1 cellular context compared by ENCODE assay signal in the genomic region with DNA sequence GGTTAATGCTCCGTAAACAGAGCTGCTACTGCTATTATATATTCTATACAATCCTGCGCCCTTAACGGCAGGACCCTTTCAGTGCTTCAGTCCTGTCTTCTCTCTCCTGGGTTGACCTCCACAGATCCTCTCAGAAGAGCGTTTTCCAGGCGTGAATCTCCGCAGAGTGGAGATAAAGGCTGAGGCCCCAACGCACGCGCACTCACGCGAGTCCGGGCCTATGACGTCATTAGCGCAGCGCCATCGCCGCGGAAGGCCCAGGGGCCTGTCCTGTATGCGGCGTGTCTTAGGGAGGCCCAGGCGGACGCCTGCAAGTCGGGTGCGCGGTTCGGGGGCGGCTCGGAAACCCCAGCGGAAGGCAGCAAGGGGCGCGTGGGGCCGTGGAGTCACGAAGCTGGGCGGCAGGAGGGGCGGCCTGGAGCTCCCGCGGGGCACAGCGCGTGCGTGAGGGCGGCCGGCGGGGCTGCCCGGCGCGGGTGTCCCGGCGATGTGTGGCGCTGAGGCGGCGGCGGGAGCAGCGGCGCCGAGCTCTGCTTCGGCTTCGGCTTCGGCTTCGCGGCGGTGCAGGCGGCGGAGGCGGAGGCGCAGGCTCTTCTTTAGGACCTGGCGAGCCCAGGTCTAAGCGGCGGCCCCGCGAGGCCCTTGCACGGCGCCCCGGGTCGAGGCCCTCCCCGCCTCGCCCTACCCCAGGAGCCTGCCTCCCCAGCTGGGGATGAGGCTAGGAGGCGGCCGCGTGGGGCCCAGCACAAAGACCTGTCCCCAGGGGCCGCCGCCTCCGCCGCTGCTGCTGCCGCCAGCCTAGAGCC.
TF ChIP-seq lines count a peak whose summit lies in the region.

A gene with protein sequence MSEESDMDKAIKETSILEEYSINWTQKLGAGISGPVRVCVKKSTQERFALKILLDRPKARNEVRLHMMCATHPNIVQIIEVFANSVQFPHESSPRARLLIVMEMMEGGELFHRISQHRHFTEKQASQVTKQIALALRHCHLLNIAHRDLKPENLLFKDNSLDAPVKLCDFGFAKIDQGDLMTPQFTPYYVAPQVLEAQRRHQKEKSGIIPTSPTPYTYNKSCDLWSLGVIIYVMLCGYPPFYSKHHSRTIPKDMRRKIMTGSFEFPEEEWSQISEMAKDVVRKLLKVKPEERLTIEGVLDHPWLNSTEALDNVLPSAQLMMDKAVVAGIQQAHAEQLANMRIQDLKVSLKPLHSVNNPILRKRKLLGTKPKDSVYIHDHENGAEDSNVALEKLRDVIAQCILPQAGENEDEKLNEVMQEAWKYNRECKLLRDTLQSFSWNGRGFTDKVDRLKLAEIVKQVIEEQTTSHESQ (plus strand): TSS at position 479 of the 806 bp plus-strand sequence. CDS start 506 bp downstream, outside the sequence.

TF ChIP-seq in WTC11, 78 proteins besides CTCF, POLR2A, EP300 and RAD21 (continued from another document and continues in another):
- TF ChIP-seq, protein P1, sequence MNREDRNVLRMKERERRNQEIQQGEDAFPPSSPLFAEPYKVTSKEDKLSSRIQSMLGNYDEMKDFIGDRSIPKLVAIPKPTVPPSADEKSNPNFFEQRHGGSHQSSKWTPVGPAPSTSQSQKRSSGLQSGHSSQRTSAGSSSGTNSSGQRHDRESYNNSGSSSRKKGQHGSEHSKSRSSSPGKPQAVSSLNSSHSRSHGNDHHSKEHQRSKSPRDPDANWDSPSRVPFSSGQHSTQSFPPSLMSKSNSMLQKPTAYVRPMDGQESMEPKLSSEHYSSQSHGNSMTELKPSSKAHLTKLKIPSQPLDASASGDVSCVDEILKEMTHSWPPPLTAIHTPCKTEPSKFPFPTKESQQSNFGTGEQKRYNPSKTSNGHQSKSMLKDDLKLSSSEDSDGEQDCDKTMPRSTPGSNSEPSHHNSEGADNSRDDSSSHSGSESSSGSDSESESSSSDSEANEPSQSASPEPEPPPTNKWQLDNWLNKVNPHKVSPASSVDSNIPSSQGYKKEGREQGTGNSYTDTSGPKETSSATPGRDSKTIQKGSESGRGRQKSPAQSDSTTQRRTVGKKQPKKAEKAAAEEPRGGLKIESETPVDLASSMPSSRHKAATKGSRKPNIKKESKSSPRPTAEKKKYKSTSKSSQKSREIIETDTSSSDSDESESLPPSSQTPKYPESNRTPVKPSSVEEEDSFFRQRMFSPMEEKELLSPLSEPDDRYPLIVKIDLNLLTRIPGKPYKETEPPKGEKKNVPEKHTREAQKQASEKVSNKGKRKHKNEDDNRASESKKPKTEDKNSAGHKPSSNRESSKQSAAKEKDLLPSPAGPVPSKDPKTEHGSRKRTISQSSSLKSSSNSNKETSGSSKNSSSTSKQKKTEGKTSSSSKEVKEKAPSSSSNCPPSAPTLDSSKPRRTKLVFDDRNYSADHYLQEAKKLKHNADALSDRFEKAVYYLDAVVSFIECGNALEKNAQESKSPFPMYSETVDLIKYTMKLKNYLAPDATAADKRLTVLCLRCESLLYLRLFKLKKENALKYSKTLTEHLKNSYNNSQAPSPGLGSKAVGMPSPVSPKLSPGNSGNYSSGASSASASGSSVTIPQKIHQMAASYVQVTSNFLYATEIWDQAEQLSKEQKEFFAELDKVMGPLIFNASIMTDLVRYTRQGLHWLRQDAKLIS (CRISPR knock-in tag; IDR thresholded peaks at IDR 0.05; ENCODE audit: borderline replicate concordance) = no peak
- no peak for TF ChIP-seq RELA (CRISPR knock-in tag; IDR thresholded peaks at IDR 0.05; ENCODE audit: borderline replicate concordance)
- peak; percentile 82; the same call in 1 of the 2 replicates for TF ChIP-seq CREB1 (CRISPR knock-in tag; IDR thresholded peaks at IDR 0.05)
- TF ChIP-seq, protein P2, sequence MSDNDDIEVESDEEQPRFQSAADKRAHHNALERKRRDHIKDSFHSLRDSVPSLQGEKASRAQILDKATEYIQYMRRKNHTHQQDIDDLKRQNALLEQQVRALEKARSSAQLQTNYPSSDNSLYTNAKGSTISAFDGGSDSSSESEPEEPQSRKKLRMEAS (CRISPR knock-in tag; IDR thresholded peaks at IDR 0.05) = peak; percentile 87
- no peak for TF ChIP-seq JAZF1 (CRISPR knock-in tag; IDR thresholded peaks at IDR 0.05)
- peak; percentile 81 for TF ChIP-seq ETV6 (CRISPR knock-in tag; IDR thresholded peaks at IDR 0.05)
- TF ChIP-seq TCF7 (CRISPR knock-in tag; IDR thresholded peaks at IDR 0.05; ENCODE audit: low read depth) = 0 out of 2 replicates have a peak, but pooled peaks have one; percentile 59
- TF ChIP-seq, protein P3, sequence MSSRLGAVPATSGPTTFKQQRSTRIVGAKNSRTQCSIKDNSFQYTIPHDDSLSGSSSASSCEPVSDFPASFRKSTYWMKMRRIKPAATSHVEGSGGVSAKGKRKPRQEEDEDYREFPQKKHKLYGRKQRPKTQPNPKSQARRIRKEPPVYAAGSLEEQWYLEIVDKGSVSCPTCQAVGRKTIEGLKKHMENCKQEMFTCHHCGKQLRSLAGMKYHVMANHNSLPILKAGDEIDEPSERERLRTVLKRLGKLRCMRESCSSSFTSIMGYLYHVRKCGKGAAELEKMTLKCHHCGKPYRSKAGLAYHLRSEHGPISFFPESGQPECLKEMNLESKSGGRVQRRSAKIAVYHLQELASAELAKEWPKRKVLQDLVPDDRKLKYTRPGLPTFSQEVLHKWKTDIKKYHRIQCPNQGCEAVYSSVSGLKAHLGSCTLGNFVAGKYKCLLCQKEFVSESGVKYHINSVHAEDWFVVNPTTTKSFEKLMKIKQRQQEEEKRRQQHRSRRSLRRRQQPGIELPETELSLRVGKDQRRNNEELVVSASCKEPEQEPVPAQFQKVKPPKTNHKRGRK (CRISPR knock-in tag; IDR thresholded peaks at IDR 0.05; ENCODE audit: borderline replicate concordance) = no peak
- TF ChIP-seq ESRRA (CRISPR knock-in tag; IDR thresholded peaks at IDR 0.05; ENCODE audit: borderline replicate concordance) = no peak; the same call in 1 of the 2 replicates
- no peak for TF ChIP-seq NR1H2 (CRISPR knock-in tag; IDR thresholded peaks at IDR 0.05)
- no peak for TF ChIP-seq JUN (CRISPR knock-in tag; IDR thresholded peaks at IDR 0.05)
- TF ChIP-seq, protein P4, sequence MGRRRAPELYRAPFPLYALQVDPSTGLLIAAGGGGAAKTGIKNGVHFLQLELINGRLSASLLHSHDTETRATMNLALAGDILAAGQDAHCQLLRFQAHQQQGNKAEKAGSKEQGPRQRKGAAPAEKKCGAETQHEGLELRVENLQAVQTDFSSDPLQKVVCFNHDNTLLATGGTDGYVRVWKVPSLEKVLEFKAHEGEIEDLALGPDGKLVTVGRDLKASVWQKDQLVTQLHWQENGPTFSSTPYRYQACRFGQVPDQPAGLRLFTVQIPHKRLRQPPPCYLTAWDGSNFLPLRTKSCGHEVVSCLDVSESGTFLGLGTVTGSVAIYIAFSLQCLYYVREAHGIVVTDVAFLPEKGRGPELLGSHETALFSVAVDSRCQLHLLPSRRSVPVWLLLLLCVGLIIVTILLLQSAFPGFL (CRISPR knock-in tag; IDR thresholded peaks at IDR 0.05; ENCODE audit: borderline replicate concordance) = no peak
- no peak for TF ChIP-seq NFYB (CRISPR knock-in tag; conservative IDR thresholded peaks at IDR 0.05; ENCODE audit: low read depth)
- TF ChIP-seq ZNF423 (CRISPR knock-in tag; IDR thresholded peaks at IDR 0.05) = no peak
- TF ChIP-seq, protein P5, sequence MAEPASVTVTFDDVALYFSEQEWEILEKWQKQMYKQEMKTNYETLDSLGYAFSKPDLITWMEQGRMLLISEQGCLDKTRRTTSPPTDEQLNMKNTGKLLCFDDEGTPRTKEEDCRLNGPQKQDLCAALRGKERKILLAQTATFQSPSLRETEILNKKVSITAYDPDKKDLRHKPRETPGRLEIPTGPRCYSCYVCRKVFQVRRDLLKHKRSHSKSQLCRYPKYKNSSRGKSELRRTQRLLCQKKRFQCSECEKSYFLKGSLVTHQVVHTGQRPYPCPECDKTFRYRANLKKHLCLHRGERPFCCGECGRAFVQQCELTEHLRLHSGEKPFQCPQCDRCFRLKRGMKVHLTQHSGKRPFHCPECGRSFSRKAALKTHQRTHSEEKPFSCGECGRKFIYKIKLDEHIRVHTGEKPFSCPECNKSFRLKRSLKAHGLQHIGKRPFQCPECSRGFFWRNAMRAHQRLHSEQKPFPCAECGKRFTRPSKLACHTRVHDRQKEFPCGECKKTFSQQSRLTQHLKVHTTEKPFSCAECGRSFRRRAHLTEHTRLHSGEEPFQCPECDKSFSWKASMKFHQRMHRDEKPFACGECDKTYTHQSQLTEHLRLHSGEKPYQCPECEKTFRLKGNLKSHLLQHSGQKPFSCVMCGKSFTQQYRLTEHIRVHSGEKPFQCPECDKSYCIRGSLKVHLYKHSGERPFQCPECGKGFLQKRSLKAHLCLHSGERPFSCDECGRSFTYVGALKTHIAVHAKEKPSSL (CRISPR knock-in tag; conservative IDR thresholded peaks at IDR 0.05) = no peak
- TF ChIP-seq, protein P6, sequence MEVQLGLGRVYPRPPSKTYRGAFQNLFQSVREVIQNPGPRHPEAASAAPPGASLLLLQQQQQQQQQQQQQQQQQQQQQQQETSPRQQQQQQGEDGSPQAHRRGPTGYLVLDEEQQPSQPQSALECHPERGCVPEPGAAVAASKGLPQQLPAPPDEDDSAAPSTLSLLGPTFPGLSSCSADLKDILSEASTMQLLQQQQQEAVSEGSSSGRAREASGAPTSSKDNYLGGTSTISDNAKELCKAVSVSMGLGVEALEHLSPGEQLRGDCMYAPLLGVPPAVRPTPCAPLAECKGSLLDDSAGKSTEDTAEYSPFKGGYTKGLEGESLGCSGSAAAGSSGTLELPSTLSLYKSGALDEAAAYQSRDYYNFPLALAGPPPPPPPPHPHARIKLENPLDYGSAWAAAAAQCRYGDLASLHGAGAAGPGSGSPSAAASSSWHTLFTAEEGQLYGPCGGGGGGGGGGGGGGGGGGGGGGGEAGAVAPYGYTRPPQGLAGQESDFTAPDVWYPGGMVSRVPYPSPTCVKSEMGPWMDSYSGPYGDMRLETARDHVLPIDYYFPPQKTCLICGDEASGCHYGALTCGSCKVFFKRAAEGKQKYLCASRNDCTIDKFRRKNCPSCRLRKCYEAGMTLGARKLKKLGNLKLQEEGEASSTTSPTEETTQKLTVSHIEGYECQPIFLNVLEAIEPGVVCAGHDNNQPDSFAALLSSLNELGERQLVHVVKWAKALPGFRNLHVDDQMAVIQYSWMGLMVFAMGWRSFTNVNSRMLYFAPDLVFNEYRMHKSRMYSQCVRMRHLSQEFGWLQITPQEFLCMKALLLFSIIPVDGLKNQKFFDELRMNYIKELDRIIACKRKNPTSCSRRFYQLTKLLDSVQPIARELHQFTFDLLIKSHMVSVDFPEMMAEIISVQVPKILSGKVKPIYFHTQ (CRISPR knock-in tag; IDR thresholded peaks at IDR 0.05) = no peak
- peak; percentile 97 for TF ChIP-seq ATF1 (CRISPR knock-in tag; IDR thresholded peaks at IDR 0.05)
- TF ChIP-seq, protein P7, sequence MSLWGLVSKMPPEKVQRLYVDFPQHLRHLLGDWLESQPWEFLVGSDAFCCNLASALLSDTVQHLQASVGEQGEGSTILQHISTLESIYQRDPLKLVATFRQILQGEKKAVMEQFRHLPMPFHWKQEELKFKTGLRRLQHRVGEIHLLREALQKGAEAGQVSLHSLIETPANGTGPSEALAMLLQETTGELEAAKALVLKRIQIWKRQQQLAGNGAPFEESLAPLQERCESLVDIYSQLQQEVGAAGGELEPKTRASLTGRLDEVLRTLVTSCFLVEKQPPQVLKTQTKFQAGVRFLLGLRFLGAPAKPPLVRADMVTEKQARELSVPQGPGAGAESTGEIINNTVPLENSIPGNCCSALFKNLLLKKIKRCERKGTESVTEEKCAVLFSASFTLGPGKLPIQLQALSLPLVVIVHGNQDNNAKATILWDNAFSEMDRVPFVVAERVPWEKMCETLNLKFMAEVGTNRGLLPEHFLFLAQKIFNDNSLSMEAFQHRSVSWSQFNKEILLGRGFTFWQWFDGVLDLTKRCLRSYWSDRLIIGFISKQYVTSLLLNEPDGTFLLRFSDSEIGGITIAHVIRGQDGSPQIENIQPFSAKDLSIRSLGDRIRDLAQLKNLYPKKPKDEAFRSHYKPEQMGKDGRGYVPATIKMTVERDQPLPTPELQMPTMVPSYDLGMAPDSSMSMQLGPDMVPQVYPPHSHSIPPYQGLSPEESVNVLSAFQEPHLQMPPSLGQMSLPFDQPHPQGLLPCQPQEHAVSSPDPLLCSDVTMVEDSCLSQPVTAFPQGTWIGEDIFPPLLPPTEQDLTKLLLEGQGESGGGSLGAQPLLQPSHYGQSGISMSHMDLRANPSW (CRISPR knock-in tag; conservative IDR thresholded peaks at IDR 0.05; ENCODE audit: low read depth) = no peak
- TF ChIP-seq IRF2 (CRISPR knock-in tag; IDR thresholded peaks at IDR 0.05; ENCODE audit: borderline replicate concordance, low read depth) = no peak
- TF ChIP-seq, protein P8, sequence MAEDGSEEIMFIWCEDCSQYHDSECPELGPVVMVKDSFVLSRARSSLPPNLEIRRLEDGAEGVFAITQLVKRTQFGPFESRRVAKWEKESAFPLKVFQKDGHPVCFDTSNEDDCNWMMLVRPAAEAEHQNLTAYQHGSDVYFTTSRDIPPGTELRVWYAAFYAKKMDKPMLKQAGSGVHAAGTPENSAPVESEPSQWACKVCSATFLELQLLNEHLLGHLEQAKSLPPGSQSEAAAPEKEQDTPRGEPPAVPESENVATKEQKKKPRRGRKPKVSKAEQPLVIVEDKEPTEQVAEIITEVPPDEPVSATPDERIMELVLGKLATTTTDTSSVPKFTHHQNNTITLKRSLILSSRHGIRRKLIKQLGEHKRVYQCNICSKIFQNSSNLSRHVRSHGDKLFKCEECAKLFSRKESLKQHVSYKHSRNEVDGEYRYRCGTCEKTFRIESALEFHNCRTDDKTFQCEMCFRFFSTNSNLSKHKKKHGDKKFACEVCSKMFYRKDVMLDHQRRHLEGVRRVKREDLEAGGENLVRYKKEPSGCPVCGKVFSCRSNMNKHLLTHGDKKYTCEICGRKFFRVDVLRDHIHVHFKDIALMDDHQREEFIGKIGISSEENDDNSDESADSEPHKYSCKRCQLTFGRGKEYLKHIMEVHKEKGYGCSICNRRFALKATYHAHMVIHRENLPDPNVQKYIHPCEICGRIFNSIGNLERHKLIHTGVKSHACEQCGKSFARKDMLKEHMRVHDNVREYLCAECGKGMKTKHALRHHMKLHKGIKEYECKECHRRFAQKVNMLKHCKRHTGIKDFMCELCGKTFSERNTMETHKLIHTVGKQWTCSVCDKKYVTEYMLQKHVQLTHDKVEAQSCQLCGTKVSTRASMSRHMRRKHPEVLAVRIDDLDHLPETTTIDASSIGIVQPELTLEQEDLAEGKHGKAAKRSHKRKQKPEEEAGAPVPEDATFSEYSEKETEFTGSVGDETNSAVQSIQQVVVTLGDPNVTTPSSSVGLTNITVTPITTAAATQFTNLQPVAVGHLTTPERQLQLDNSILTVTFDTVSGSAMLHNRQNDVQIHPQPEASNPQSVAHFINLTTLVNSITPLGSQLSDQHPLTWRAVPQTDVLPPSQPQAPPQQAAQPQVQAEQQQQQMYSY (CRISPR knock-in tag; IDR thresholded peaks at IDR 0.05) = no peak
- TF ChIP-seq SOX15 (CRISPR knock-in tag; IDR thresholded peaks at IDR 0.05) = peak; percentile 48; the same call in 1 of the 2 replicates
- TF ChIP-seq, protein P9, sequence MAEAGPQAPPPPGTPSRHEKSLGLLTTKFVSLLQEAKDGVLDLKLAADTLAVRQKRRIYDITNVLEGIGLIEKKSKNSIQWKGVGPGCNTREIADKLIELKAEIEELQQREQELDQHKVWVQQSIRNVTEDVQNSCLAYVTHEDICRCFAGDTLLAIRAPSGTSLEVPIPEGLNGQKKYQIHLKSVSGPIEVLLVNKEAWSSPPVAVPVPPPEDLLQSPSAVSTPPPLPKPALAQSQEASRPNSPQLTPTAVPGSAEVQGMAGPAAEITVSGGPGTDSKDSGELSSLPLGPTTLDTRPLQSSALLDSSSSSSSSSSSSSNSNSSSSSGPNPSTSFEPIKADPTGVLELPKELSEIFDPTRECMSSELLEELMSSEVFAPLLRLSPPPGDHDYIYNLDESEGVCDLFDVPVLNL (CRISPR knock-in tag; IDR thresholded peaks at IDR 0.05; ENCODE audit: borderline replicate concordance, low read depth) = no peak
- no peak for TF ChIP-seq PRRX2 (CRISPR knock-in tag; IDR thresholded peaks at IDR 0.05)
